Comparison of ENCODE assay signal across 9 cellular contexts in genomic region chr10:62492012-62492869, GRCh38.
A peak's percentile ranks its signal among the peaks of the same experiment; 100 is the strongest.
DNase-seq lines count a peak whose midpoint lies in the region; ATAC-seq and TF ChIP-seq lines count a peak whose summit lies in the region.
"Had no signal": no experiment of that assay in that cellular context is flagged by ENCODE, and none has a peak within 500 bp of the region (broad histone marks: within the 10 kb centered on the region; RNA-seq: fewer than 3 reads in every experiment).

No MANE protein-coding gene starts in this region.

- no peaks in the 10 kb centered on the region for H3K4me1 ChIP-seq in A673 (ENCODE audit: insufficient read depth, low read length, poor library complexity, severe bottlenecking)

- peaks cover 15 to 31% (median 24%) of the 10 kb centered on the region in 3 donors for H3K4me1 Mint-ChIP-seq in naive B cell

- H3K27me3 ChIP-seq in A673 (replicated peaks; ENCODE audit: insufficient read depth, low read depth, low read length, poor library complexity), result no peaks in the 10 kb centered on the region

- no peaks in the 10 kb centered on the region for H3K36me3 Mint-ChIP-seq in naive B cell
- H3K36me3 Mint-ChIP-seq: activated naive CD8-positive, alpha-beta T cell had no signal

- H3K4me3 ChIP-seq in A673 (ENCODE audit: low read depth, low read length, poor library complexity, severe bottlenecking), result no peak overlapping the region

- no peaks in the 10 kb centered on the region for H3K9me3 ChIP-seq in A673 (ENCODE audit: low read depth, low read length, poor library complexity, severe bottlenecking)

- H3K9me3 Mint-ChIP-seq in naive B cell, result no peaks in the 10 kb centered on the region

- peak; percentile 30 to 53 for ATAC-seq in naive B cell (ENCODE audit: low read depth in 2 of 2)
- no peak for ATAC-seq in GM18520 (IDR thresholded peaks at IDR 0.05; ENCODE audit: unreplicated experiment)
- ATAC-seq in GM21723 (IDR thresholded peaks at IDR 0.05; ENCODE audit: unreplicated experiment), result no peak

- intact Hi-C loops in A673 (cut with micrococcal nuclease; ENCODE audit: unreplicated experiment), result loop anchor here (5.0 kb wide), 1 partner anchor 665 kb away; no protein-coding TSS in a partner anchor

- DNase-seq in A673 (ENCODE audit: low spot score) (peak; percentile 43), GM13977 (ENCODE audit: low spot score) (peak; percentile 36), NCI-H748 (lab: John Stamatoyannopoulos, UW; ENCODE audit: unreplicated experiment) (peak; percentile 29), dermis blood vessel endothelial cell (peak; percentile 27), naive B cell (peak; percentile 27), occipital lobe (lab: John Stamatoyannopoulos, UW) (no peak)

- CTCF ChIA-PET in A673 (lab: Charles Lee), result no interaction called here

- no peak overlapping the region for H3K27ac ChIP-seq in A673 (ENCODE audit: low read depth, low read length, poor library complexity, severe bottlenecking)

- POLR2A ChIA-PET in A673 (lab: Charles Lee; ENCODE audit: low non-redundant PET), result no interaction called here

- no peaks in the 10 kb centered on the region for H3K27me3 Mint-ChIP-seq in naive B cell

- in situ Hi-C loops in GM13977 (cut with MboI; ENCODE audit: low pct_unique_long_range_greater_than_20kb, low sequenced_read_pairs, unreplicated experiment), result no loop called here

- peak overlapping the region in 1 of 8 donors; percentile 17 for H3K4me3 Mint-ChIP-seq in naive B cell
- H3K4me3 Mint-ChIP-seq: activated naive CD8-positive, alpha-beta T cell had no signal

- TF ChIP-seq CTCF in A673 (conservative IDR thresholded peaks at IDR 0.05; ENCODE audit: low read depth, low read length) (peak; percentile 70), GM13977 (IDR thresholded peaks at IDR 0.05; ENCODE audit: extremely low read depth, insufficient read depth, missing control alignments) (peak; percentile 70)

- no peaks in the 10 kb centered on the region for H3K36me3 ChIP-seq in A673 (ENCODE audit: insufficient read depth, low read length, poor library complexity, severe bottlenecking)

- BruUV-seq in A673 (replicated peaks; lab: Mats Ljungman, UMichigan), result no TSS peak

- peak overlapping the region in 1 of 6 donors; percentile 72 for H3K27ac Mint-ChIP-seq in naive B cell
- H3K27ac Mint-ChIP-seq: activated naive CD8-positive, alpha-beta T cell had no signal

Comparison
In these comparisons a context has a peak if more than half of its experiments do, and no peak if none do; other contexts are left out.
1. ATAC-seq: peak in naive B cell (2 of 2); none in GM18520 (single experiment) and GM21723 (single experiment).